ENCODE assay signal across 9 cellular contexts in the genomic region with DNA sequence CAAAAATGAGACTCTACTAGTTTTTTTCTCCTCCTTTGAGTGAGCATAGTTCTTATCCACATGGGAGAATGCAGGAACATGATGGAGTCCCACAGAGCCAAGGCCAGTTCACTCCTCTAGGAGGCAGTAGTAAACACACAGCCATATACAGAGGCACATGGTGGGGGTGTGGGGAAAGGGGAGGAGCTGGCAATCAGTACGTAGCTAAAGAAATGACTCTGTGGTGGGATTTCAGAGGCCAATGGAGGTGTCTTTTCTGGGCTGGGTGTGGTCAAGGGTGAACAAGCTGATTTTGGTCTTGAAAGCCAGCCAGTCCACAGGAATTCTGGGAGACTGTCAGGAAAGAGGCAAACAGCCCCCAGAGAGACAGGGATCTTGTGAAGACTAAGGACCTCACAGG. TPM values are rescaled to one million over a fixed set of nuclear protein-coding genes. Genes with fewer than 3 reads are reported as not detected.
DNase-seq lines count a peak whose midpoint lies in the region; ATAC-seq, FAIRE-seq and TF ChIP-seq lines count a peak whose summit lies in the region.
"Had no signal": no experiment of that assay in that cellular context is flagged by ENCODE, and none has a peak within 500 bp of the region (broad histone marks: within the 10 kb centered on the region; RNA-seq: fewer than 3 reads in every experiment).

No MANE protein-coding gene starts in this region.

- no peaks in the 10 kb centered on the region for H3K9me3 Mint-ChIP-seq in astrocyte (ENCODE audit: unreplicated experiment)
- no peaks in the 10 kb centered on the region for H3K9me3 Mint-ChIP-seq in stimulated activated naive CD8-positive, alpha-beta T cell treated with anti-CD3 and anti-CD28 coated beads, Interleukin-15, amount 100 ng/mL, for 72 hours

- H3K4me1 Mint-ChIP-seq in astrocyte (ENCODE audit: low read depth, unreplicated experiment): peaks cover 2% of the 10 kb centered on the region
- H3K4me1 Mint-ChIP-seq in stimulated activated naive CD8-positive, alpha-beta T cell treated with anti-CD3 and anti-CD28 coated beads, Interleukin-15, amount 100 ng/mL, for 72 hours: peaks cover 14% of the 10 kb centered on the region

- no peak overlapping the region for H3K4me2 ChIP-seq in astrocyte (ENCODE audit: low read length)
- H3K4me2 ChIP-seq: BLaER1 had no signal

- H3K4me3 ChIP-seq in astrocyte (ENCODE audit: insufficient read depth, low read depth, low read length): no peak overlapping the region
- H3K4me3 ChIP-seq: BLaER1 had no signal

- H3K27me3 Mint-ChIP-seq in astrocyte (ENCODE audit: low read depth, unreplicated experiment): peaks cover 2% of the 10 kb centered on the region
- H3K27me3 Mint-ChIP-seq in stimulated activated naive CD8-positive, alpha-beta T cell treated with anti-CD3 and anti-CD28 coated beads, Interleukin-15, amount 100 ng/mL, for 72 hours: no peaks in the 10 kb centered on the region

- ATAC-seq in left lobe of liver: peak; percentile 74
- peak; percentile 100 for ATAC-seq in stimulated activated naive CD8-positive, alpha-beta T cell treated with anti-CD3 and anti-CD28 coated beads, Interleukin-15, amount 100 ng/mL, for 72 hours

- H3K27me3 ChIP-seq in astrocyte (ENCODE audit: insufficient read depth, low read length): peaks cover 7% of the 10 kb centered on the region
- H3K27me3 ChIP-seq: BLaER1 had no signal

- H3K36me3 Mint-ChIP-seq in astrocyte (ENCODE audit: low read depth, unreplicated experiment): no peaks in the 10 kb centered on the region

- DNase-seq in NCI-H2171 treated with DMSO at 0.1 percent for 48 hours (lab: John Stamatoyannopoulos, UW) (peak; percentile 29), NCI-H2171 (lab: John Stamatoyannopoulos, UW) (no peak), KBM-7 (peak; percentile 97), SW480 (ENCODE audit: low spot score) (peak; percentile 82), astrocyte (ENCODE audit: low read depth) (peak; percentile 66), left lobe of liver (ENCODE audit: low spot score) (no peak), NCI-H187 treated with DMSO at 0.1 percent for 48 hours (lab: John Stamatoyannopoulos, UW) (no peak)
- peak; percentile 59 to 76 for DNase-seq in stimulated activated naive CD8-positive, alpha-beta T cell treated with anti-CD3 and anti-CD28 coated beads, Interleukin-15, amount 100 ng/mL, for 72 hours

- no peaks in the 10 kb centered on the region for H3K9me3 ChIP-seq in astrocyte (ENCODE audit: insufficient read depth, low read depth, low read length)
- H3K9me3 ChIP-seq: BLaER1 had no signal

- no peak overlapping the region for H3K27ac ChIP-seq in astrocyte (ENCODE audit: low read depth, low read length)
- H3K27ac ChIP-seq: BLaER1 had no signal

- no peak overlapping the region for H3K9ac ChIP-seq in astrocyte (ENCODE audit: low read length)
- H3K9ac ChIP-seq: BLaER1 had no signal

- no peak overlapping the region for H3K4me3 Mint-ChIP-seq in astrocyte (ENCODE audit: unreplicated experiment)
- H3K4me3 Mint-ChIP-seq in stimulated activated naive CD8-positive, alpha-beta T cell treated with anti-CD3 and anti-CD28 coated beads, Interleukin-15, amount 100 ng/mL, for 72 hours: peak overlapping the region; percentile 49 to 54

- in situ Hi-C loops in KBM-7 (cut with MboI; ENCODE audit: low pct_unique_long_range_greater_than_20kb, low sequenced_read_pairs): no loop called here

- H2AFZ ChIP-seq in astrocyte (ENCODE audit: low read depth, low read length): peak overlapping the region; percentile 25

- peak; percentile 48 for TF ChIP-seq CTCF in astrocyte (IDR thresholded peaks at IDR 0.05; ENCODE audit: insufficient read depth, low read depth, low read length)

- H3K36me3 ChIP-seq in astrocyte (ENCODE audit: insufficient read depth, low read length): no peaks in the 10 kb centered on the region
- H3K36me3 ChIP-seq: BLaER1 had no signal

- no peaks in the 10 kb centered on the region for H3K79me2 ChIP-seq in astrocyte (ENCODE audit: insufficient read depth, low read length)

- H3K27ac Mint-ChIP-seq in astrocyte (ENCODE audit: unreplicated experiment): no peak overlapping the region
- peak overlapping the region in 1 of 2 donors; percentile 46 for H3K27ac Mint-ChIP-seq in stimulated activated naive CD8-positive, alpha-beta T cell treated with anti-CD3 and anti-CD28 coated beads, Interleukin-15, amount 100 ng/mL, for 72 hours

- no peaks in the 10 kb centered on the region for H4K20me1 ChIP-seq in astrocyte (ENCODE audit: insufficient read depth, low read length)
- H4K20me1 ChIP-seq: BLaER1 had no signal

- FAIRE-seq in astrocyte (lab: Jason Lieb, UNC): no peak

- H3K4me1 ChIP-seq in astrocyte (ENCODE audit: insufficient read depth, low read length): no peaks in the 10 kb centered on the region

RNA-seq across cellular contexts. Expression of a gene that starts 6.6 kb away (rescaled TPM):
- total RNA-seq in astrocyte (233 and 247 TPM in 2 replicates), left lobe of liver (54.2 TPM)

Comparison
In these comparisons a context has a peak if more than half of its experiments do, and no peak if none do; other contexts are left out.
1. DNase-seq: peak in NCI-H2171 treated with DMSO at 0.1 percent for 48 hours (single experiment), KBM-7 (single experiment), SW480 (single experiment), astrocyte (single experiment) and stimulated activated naive CD8-positive, alpha-beta T cell treated with anti-CD3 and anti-CD28 coated beads, Interleukin-15, amount 100 ng/mL, for 72 hours (2 of 2); none in NCI-H2171 (single experiment), left lobe of liver (single experiment) and NCI-H187 treated with DMSO at 0.1 percent for 48 hours (single experiment).